In the genomic region with DNA sequence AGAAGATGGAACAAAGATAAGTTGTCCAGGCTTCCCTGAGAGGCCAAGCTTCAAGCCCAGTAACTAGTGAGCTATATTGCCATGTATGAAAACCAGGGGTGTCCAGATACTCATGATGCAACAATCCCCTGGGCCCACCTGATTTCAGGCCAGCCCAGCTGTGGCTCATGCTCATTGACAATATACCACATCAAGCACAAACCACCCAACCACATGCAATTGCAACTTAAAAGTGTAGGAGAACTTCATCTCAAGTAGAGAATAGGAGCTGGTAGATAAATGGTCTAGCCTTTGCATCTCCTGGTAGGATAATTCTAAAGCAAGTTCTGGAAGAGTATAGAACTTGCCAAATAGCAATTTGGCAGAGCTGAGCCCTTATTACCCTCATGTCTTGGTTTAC, we compare ENCODE assay signal across 11 cellular contexts.
"Had no signal": no experiment of that assay in that cellular context is flagged by ENCODE, and none has a peak within 500 bp of the region (broad histone marks: within the 10 kb centered on the region; RNA-seq: fewer than 3 reads in every experiment).

No MANE protein-coding gene starts in this region.

- H3K27ac ChIP-seq: GM23248 had no signal

- H3K9ac ChIP-seq: GM23248 had no signal

- FAIRE-seq: H1, H54 had no signal

- ATAC-seq: GM23338, HCT116 had no signal

- DNase-seq: GM23248, GOT3, H7, H9, HCEC 1CT, HFFc6 had no signal

- H3K4me2 ChIP-seq: GM23338 had no signal

- H3K36me3 ChIP-seq: HAP-1 had no signal

- H2AFZ ChIP-seq: GM23248 had no signal

- H3K4me3 ChIP-seq: GM23248, GM23338, HAP-1 had no signal

- H3K9me3 ChIP-seq: HAP-1 had no signal
